In the genomic region with DNA sequence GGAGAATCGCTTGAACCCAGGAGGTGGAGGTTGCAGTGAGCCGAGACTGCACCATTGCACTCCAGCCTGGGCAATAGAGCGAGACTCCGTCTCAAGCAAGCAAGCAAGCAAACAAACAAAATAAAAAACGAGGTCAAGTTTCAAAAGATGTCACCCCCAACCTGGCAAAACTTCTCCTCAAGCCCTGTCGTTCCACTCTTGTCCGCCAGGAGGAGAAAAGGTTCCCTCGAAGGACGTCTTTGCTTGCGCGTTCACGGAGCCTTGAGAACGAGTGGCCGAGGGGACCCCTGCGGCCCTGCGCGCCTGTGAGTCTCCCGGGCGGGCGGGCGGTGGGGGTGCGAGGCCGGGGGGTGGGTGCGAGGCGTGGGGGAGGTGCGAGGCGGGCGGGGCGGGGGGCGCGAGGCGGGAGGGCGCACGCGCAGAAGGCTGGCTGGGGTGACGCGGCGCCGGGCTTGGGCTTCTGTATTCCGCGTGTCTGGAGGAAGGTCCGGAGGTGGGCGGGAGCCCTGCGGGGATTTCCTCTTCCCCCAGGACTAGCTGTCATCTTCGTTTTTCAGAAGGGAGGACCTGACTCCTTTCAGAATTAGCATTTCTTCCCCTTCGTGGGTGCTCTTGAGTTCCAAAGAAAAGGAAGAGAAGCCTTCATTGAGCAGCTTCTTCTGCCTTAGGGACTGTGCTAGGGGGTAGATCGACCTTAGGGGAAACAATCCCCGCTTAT, we compare ENCODE assay signal across 8 cellular contexts. TPM values are rescaled to one million over a fixed set of nuclear protein-coding genes. Genes with fewer than 3 reads are reported as not detected.
DNase-seq lines count a peak whose midpoint lies in the region; ATAC-seq and TF ChIP-seq lines count a peak whose summit lies in the region.

No MANE protein-coding gene starts in this region.

- peaks cover 10% of the 10 kb centered on the region for H3K4me1 Mint-ChIP-seq in chondrocyte (ENCODE audit: low read depth)

- DNase-seq in ELR (ENCODE audit: low read depth) (peak; percentile 87), NCI-H2196 treated with DMSO at 0.1 percent for 48 hours (lab: John Stamatoyannopoulos, UW; ENCODE audit: unreplicated experiment) (peak; percentile 43), chondrocyte (ENCODE audit: low spot score) (no peak), kidney tubule cell (ENCODE audit: low spot score) (peak; percentile 76)
- DNase-seq in activated CD4-positive, alpha-beta T cell treated with anti-CD3 and anti-CD28 coated beads for 1 hour = peak; percentile 68
- DNase-seq in stimulated activated CD4-positive, alpha-beta T cell treated with anti-CD3 and anti-CD28 coated beads, Interleukin-15, amount 100 ng/mL, for 1 hour (ENCODE audit: low read depth in 1 of 2, low spot score in 1 of 2) = peak; percentile 64 to 79

- H3K36me3 Mint-ChIP-seq in chondrocyte (ENCODE audit: low read depth) = no peaks in the 10 kb centered on the region

- peak; percentile 68 for ATAC-seq in HG02678 (IDR thresholded peaks at IDR 0.05; ENCODE audit: unreplicated experiment)
- ATAC-seq in HG02870 (IDR thresholded peaks at IDR 0.05; ENCODE audit: unreplicated experiment) = no peak

- peak overlapping the region; percentile 75 for H3K27ac Mint-ChIP-seq in chondrocyte (ENCODE audit: unreplicated experiment)

- H3K4me3 Mint-ChIP-seq in chondrocyte (ENCODE audit: unreplicated experiment) = peak overlapping the region; percentile 72

- H3K9me3 Mint-ChIP-seq in chondrocyte (ENCODE audit: low read depth) = no peaks in the 10 kb centered on the region

- TF ChIP-seq CTCF in chondrocyte (IDR thresholded peaks at IDR 0.05) = peak; percentile 83

- H3K27me3 Mint-ChIP-seq in chondrocyte (ENCODE audit: low read depth) = peaks cover 5% of the 10 kb centered on the region

RNA-seq across cellular contexts. Expression of gene SLC52A1, which starts 3.7 kb away (rescaled TPM):
- total RNA-seq in chondrocyte = not detected in 3 replicates

RNA-seq across cellular contexts. Expression of gene KIF1C, which starts 33.8 kb away (rescaled TPM):
- total RNA-seq in chondrocyte = 141 to 193 TPM (median 174 TPM) in 3 replicates

RNA-seq across cellular contexts. Expression of gene INCA1, which starts 34.2 kb away (rescaled TPM):
- 0.74 to 1.5 TPM (median 0.85 TPM) in 3 replicates for total RNA-seq in chondrocyte

RNA-seq across cellular contexts. Expression of gene CAMTA2, which starts 44.0 kb away (rescaled TPM):
- total RNA-seq in chondrocyte = 47.4 to 97.8 TPM (median 90.2 TPM) in 3 replicates

RNA-seq across cellular contexts. Expression of gene ZFP3, which starts 46.7 kb away (rescaled TPM):
- total RNA-seq in chondrocyte = 0.29 to 0.69 TPM (median 0.55 TPM) in 3 replicates
